Comparison of ENCODE assay signal across 28 cellular contexts in genomic region chr12:113456761-113457160, GRCh38. TPM values are rescaled to one million over a fixed set of nuclear protein-coding genes. Genes with fewer than 3 reads are reported as not detected.
"Had no signal": no experiment of that assay in that cellular context is flagged by ENCODE, and none has a peak within 500 bp of the region (broad histone marks: within the 10 kb centered on the region; RNA-seq: fewer than 3 reads in every experiment).

No MANE protein-coding gene starts in this region.

- H3K4me1 Mint-ChIP-seq: activated naive CD8-positive, alpha-beta T cell treated with anti-CD3 and anti-CD28 coated beads, Interleukin-2, amount 50 U/mL, for 24 hours; mesothelial cell of epicardium had no signal

- ATAC-seq: activated naive CD8-positive, alpha-beta T cell treated with anti-CD3 and anti-CD28 coated beads, Interleukin-2, amount 50 U/mL, for 24 hours; natural killer cell treated with Interleukin-12 subunit alpha and Interleukin-12 subunit beta and Interleukin-15 and Interleukin-18, amount 100 ng/mL, for 72 hours; pancreas; right lobe of liver had no signal

- H3K27ac Mint-ChIP-seq: activated naive CD4-positive, alpha-beta T cell treated with anti-CD3 and anti-CD28 coated beads, Interleukin-2, amount 10 ng/mL, durations not matched to agents 7 days and 5 days; activated naive CD8-positive, alpha-beta T cell treated with anti-CD3 and anti-CD28 coated beads, Interleukin-2, amount 50 U/mL, for 24 hours; mesothelial cell of epicardium; natural killer cell treated with Interleukin-12 subunit alpha and Interleukin-12 subunit beta and Interleukin-15 and Interleukin-18, amount 100 ng/mL, for 72 hours had no signal

- H3K9me3 ChIP-seq: colonic mucosa, neutrophil, pancreas, right lobe of liver, stomach had no signal

- H3K36me3 Mint-ChIP-seq: activated naive CD4-positive, alpha-beta T cell treated with anti-CD3 and anti-CD28 coated beads, Interleukin-2, amount 10 ng/mL, durations not matched to agents 7 days and 5 days; mesothelial cell of epicardium; natural killer cell treated with Interleukin-12 subunit alpha and Interleukin-12 subunit beta and Interleukin-15 and Interleukin-18, amount 100 ng/mL, for 72 hours had no signal

- DNase-seq: activated CD4-positive, alpha-beta T cell treated with anti-CD3 and anti-CD28 coated beads for 1 hour; activated CD8-positive, alpha-beta memory T cell treated with anti-CD3 and anti-CD28 coated beads for 24 hours; activated CD8-positive, alpha-beta memory T cell treated with anti-CD3 and anti-CD28 coated beads, Interleukin-2, amount 50 U/mL, for 48 hours; activated effector memory CD4-positive, alpha-beta T cell treated with Interleukin-2 at 50 U/mL for 16 hours; activated naive CD4-positive, alpha-beta T cell treated with anti-CD3 and anti-CD28 coated beads, Interleukin-2, amount 10 ng/mL, durations not matched to agents 7 days and 5 days; activated naive CD8-positive, alpha-beta T cell treated with anti-CD3 and anti-CD28 coated beads, Interleukin-2, amount 50 U/mL, for 24 hours; activated T-cell treated with anti-CD3 and anti-CD28 coated beads, Interleukin-2, amount 50 U/mL, for 48 hours; anterior cingulate cortex; brain microvascular endothelial cell; central memory CD4-positive, alpha-beta T cell; colonic mucosa; foreskin melanocyte; glutamatergic neuron; hippocampal formation; right lobe of liver; small intestine; stimulated activated CD4-positive, alpha-beta T cell treated with anti-CD3 and anti-CD28 coated beads, Interleukin-15, amount 100 ng/mL, for 24 hours; stimulated activated CD4-positive, alpha-beta T cell treated with anti-CD3 and anti-CD28 coated beads, Interleukin-2, amount 100 ng/mL, for 48 hours; stomach; trophoblast cell; WERI-Rb-1 had no signal

- H3K4me3 Mint-ChIP-seq: activated naive CD4-positive, alpha-beta T cell treated with anti-CD3 and anti-CD28 coated beads, Interleukin-2, amount 10 ng/mL, durations not matched to agents 7 days and 5 days; activated naive CD8-positive, alpha-beta T cell treated with anti-CD3 and anti-CD28 coated beads, Interleukin-2, amount 50 U/mL, for 24 hours; mesothelial cell of epicardium; natural killer cell treated with Interleukin-12 subunit alpha and Interleukin-12 subunit beta and Interleukin-15 and Interleukin-18, amount 100 ng/mL, for 72 hours had no signal

RNA-seq across cellular contexts. Expression of gene LHX5, which starts 14.9 kb away (rescaled TPM):
- total RNA-seq: colonic mucosa; lung microvascular endothelial cell; mesothelial cell of epicardium; natural killer cell treated with Interleukin-12 subunit alpha and Interleukin-12 subunit beta and Interleukin-15 and Interleukin-18, amount 100 ng/mL, for 72 hours; pancreas; right lobe of liver had no signal

RNA-seq across cellular contexts. Expression of gene SDS, which starts 53.1 kb away (rescaled TPM):
- total RNA-seq: epithelial cell of proximal tubule; lung microvascular endothelial cell; mesothelial cell of epicardium; natural killer cell treated with Interleukin-12 subunit alpha and Interleukin-12 subunit beta and Interleukin-15 and Interleukin-18, amount 100 ng/mL, for 72 hours; temporal lobe had no signal
